23 cellular contexts compared by ENCODE assay signal in genomic region chr2:174209325-174209724, GRCh38.
"Had no signal": no experiment of that assay in that cellular context is flagged by ENCODE, and none has a peak within 500 bp of the region (broad histone marks: within the 10 kb centered on the region; RNA-seq: fewer than 3 reads in every experiment).

No MANE protein-coding gene starts in this region.

- H3K27me3 Mint-ChIP-seq: dendritic cell treated with granulocyte-macrophage colony-stimulating factor and Interleukin-4, amounts not matched to agents 40 ng/mL and 50 ng/mL, for 4 days; effector memory CD8-positive, alpha-beta T cell; naive thymus-derived CD4-positive, alpha-beta T cell had no signal

- H3K27ac Mint-ChIP-seq: dendritic cell treated with granulocyte-macrophage colony-stimulating factor and Interleukin-4, amounts not matched to agents 40 ng/mL and 50 ng/mL, for 4 days; effector memory CD8-positive, alpha-beta T cell; endodermal cell; mesothelial cell of epicardium had no signal

- ATAC-seq: effector memory CD8-positive, alpha-beta T cell; esophagus mucosa; gastrocnemius medialis; heart right ventricle; left cardiac atrium; left lung; left ventricle myocardium superior; lower lobe of right lung; mucosa of descending colon; naive thymus-derived CD4-positive, alpha-beta T cell had no signal

- H3K9me3 Mint-ChIP-seq: dendritic cell treated with granulocyte-macrophage colony-stimulating factor and Interleukin-4, amounts not matched to agents 40 ng/mL and 50 ng/mL, for 4 days; effector memory CD8-positive, alpha-beta T cell; endodermal cell; mesothelial cell of epicardium; naive thymus-derived CD4-positive, alpha-beta T cell had no signal

- H3K36me3 Mint-ChIP-seq: mesothelial cell of epicardium had no signal

- DNase-seq: colonic mucosa; cortex of kidney; effector CD8-positive, alpha-beta T cell; effector memory CD8-positive, alpha-beta T cell; endodermal cell; esophagus squamous epithelium; foreskin fibroblast; foreskin melanocyte; gastrocnemius medialis; glutamatergic neuron; head of caudate nucleus; heart right ventricle; hippocampal formation; left cardiac atrium; left lung; left ventricle myocardium superior; lower lobe of right lung; mesenchymal stem cell; mucosa of descending colon; naive thymus-derived CD4-positive, alpha-beta T cell had no signal

- H3K4me3 Mint-ChIP-seq: dendritic cell treated with granulocyte-macrophage colony-stimulating factor and Interleukin-4, amounts not matched to agents 40 ng/mL and 50 ng/mL, for 4 days; effector memory CD8-positive, alpha-beta T cell; endodermal cell; mesothelial cell of epicardium; naive thymus-derived CD4-positive, alpha-beta T cell had no signal
